In the genomic region with DNA sequence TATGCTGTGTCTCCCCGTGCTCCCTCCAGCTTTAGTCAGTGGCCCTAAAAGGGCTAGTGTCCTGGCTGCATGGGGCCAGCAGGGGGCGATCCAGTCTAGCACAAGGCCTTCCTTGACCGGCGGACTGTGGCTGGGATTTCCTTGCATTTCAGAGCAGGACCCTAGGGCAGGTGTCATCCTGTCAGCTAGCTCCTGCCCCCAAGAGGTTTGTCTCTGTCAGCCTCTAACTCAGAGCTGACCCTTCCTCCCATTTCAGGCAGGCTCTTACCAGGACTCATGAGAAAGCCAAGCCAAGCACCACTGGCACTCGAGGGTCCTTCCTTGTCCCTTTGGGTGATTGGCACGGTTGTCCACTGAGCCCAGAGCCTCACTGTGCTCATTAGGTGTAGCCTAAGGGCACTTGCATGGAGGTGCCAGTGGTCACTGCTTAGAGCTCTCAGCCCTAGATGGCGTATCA, we compare ENCODE assay signal across 9 cellular contexts.
DNase-seq lines count a peak whose midpoint lies in the region; ATAC-seq, FAIRE-seq and TF ChIP-seq lines count a peak whose summit lies in the region.
"Had no signal": no experiment of that assay in that cellular context is flagged by ENCODE, and none has a peak within 500 bp of the region (broad histone marks: within the 10 kb centered on the region; RNA-seq: fewer than 3 reads in every experiment).

No MANE protein-coding gene starts in this region.

- TF ChIP-seq CTCF in WTC11 (IDR thresholded peaks at IDR 0.05) (peak; percentile 84), fibroblast of villous mesenchyme (IDR thresholded peaks at IDR 0.05; ENCODE audit: insufficient read depth, low read depth, low read length) (peak; percentile 73)

- no peaks in the 10 kb centered on the region for H3K36me3 ChIP-seq in small intestine (ENCODE audit: control insufficient read depth in 2 of 2, insufficient read depth in 2 of 2, low read length in 2 of 2)

- ATAC-seq in Right ventricle myocardium superior (ENCODE audit: poor library complexity) (no peak), WTC11 (peak; percentile 97)
- ATAC-seq: left colon had no signal

- H3K9me3 Mint-ChIP-seq in WTC11: peaks cover 6% of the 10 kb centered on the region

- CTCF ChIA-PET in WTC11 (lab: Charles Lee): interaction anchor here (0.6 to 3.5 kb wide), 46 partner anchors 8 to 140 kb away, joined by 3 to 40 read pairs (median 5); partner anchors contain the start of gene RPIA

- 41 to 44% (median 43%) methylated on average over 7 of the region's 7 CpGs for WGBS in small intestine, 3 donors

- peak overlapping the region in 1 of 2 donors; percentile 20 for H3K27ac ChIP-seq in small intestine (ENCODE audit: low read depth in 1 of 2, low read length in 1 of 2)

- POLR2A ChIA-PET in WTC11 (lab: Charles Lee): no interaction called here

- peak; percentile 70 for DNase-seq in Right ventricle myocardium superior
- no peak for DNase-seq in cardiac septum (ENCODE audit: low spot score)
- DNase-seq in H4 (ENCODE audit: low spot score): peak; percentile 33
- peak; percentile 21 for DNase-seq in Jurkat, Clone E6-1 (ENCODE audit: low read depth, low spot score)
- peak; percentile 90 for DNase-seq in WTC11 (ENCODE audit: low spot score)
- DNase-seq in fibroblast of villous mesenchyme (ENCODE audit: low read depth): peak; percentile 26
- peak; percentile 51 for DNase-seq in small intestine
- no peak for DNase-seq in NCI-H1105 (lab: John Stamatoyannopoulos, UW)

- H3K4me1 ChIP-seq in small intestine (ENCODE audit: control insufficient read depth in 2 of 2, insufficient read depth in 1 of 2, low read depth in 1 of 2, low read length in 1 of 2): no peaks in the 10 kb centered on the region

- no peaks in the 10 kb centered on the region for H3K9me3 ChIP-seq in small intestine (ENCODE audit: control insufficient read depth, low read depth)

- no peaks in the 10 kb centered on the region for H3K27me3 ChIP-seq in small intestine (ENCODE audit: control insufficient read depth in 2 of 2, insufficient read depth in 2 of 2, low read length in 2 of 2)

- no peak overlapping the region for H3K27ac Mint-ChIP-seq in WTC11

- no peaks in the 10 kb centered on the region for H3K36me3 Mint-ChIP-seq in WTC11

- H3K4me1 Mint-ChIP-seq in WTC11: no peaks in the 10 kb centered on the region

- no peak for FAIRE-seq in small intestine (lab: Jason Lieb, UNC)

- H3K4me3 ChIP-seq in Jurkat, Clone E6-1 (ENCODE audit: low read length): no peak overlapping the region
- H3K4me3 ChIP-seq in fibroblast of villous mesenchyme (ENCODE audit: low read depth, low read length): no peak overlapping the region
- no peak overlapping the region for H3K4me3 ChIP-seq in small intestine (ENCODE audit: low read depth in 1 of 2, low read length in 2 of 2)

- intact Hi-C loops in Right ventricle myocardium superior (cut with DNase I): no loop called here
- intact Hi-C loops in cardiac septum (cut with DNase I): no loop called here

- no peak overlapping the region for H3K4me3 Mint-ChIP-seq in WTC11

- no peaks in the 10 kb centered on the region for H3K27me3 Mint-ChIP-seq in WTC11 (ENCODE audit: low read depth)

TF ChIP-seq in WTC11, 78 proteins besides CTCF, POLR2A, EP300 and RAD21:
- TF ChIP-seq HMGA2 (CRISPR knock-in tag; IDR thresholded peaks at IDR 0.05): no peak
- TF ChIP-seq ZNF121 (CRISPR knock-in tag; IDR thresholded peaks at IDR 0.05): no peak

Comparison
In these comparisons a context has a peak if more than half of its experiments do, and no peak if none do; other contexts are left out.
1. DNase-seq: peak in Right ventricle myocardium superior (single experiment), H4 (single experiment), Jurkat, Clone E6-1 (single experiment), WTC11 (single experiment), fibroblast of villous mesenchyme (single experiment) and small intestine (single experiment); none in cardiac septum (single experiment) and NCI-H1105 (single experiment).